31 cellular contexts compared by ENCODE assay signal in the genomic region with DNA sequence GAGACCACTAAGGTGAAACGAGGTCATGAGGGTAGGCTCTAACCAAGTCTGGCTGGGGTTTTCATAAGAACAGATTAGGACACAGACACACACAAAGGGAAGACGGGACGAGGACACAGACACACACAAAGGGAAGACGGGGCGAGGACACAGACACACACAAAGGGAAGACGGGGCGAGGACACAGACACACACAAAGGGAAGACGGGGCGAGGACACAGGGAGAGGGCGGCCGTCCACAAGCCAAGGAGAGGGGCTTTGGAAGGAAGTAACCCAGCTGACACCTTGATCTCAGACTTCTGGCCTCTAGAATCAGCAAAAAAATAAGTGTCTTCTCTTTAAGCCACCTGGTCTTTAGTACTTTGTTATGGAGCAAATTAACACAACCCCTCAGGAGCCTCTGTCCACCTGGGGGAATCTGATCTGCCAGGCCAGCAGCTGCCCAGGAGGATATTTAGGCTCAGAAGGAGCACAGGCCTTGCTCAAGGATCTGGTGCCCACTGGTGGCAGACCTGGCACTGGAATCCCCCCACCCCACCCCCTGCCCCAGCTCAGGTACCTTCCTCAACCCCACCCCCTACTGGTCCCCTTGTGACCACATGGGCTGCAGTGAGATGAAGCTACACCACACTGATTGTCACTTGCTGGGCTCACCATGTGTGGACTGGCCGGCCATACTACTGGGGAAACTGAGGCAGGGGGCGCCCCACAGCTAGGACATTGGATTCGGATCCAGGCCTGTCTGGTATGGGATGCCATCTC. TPM values are rescaled to one million over a fixed set of nuclear protein-coding genes. Genes with fewer than 3 reads are reported as not detected.
A peak's percentile ranks its signal among the peaks of the same experiment; 100 is the strongest.
DNase-seq lines count a peak whose midpoint lies in the region; ATAC-seq, FAIRE-seq and TF ChIP-seq lines count a peak whose summit lies in the region.
"Had no signal": no experiment of that assay in that cellular context is flagged by ENCODE, and none has a peak within 500 bp of the region (broad histone marks: within the 10 kb centered on the region; RNA-seq: fewer than 3 reads in every experiment).

No MANE protein-coding gene starts in this region.

- H3K79me2 ChIP-seq in astrocyte (ENCODE audit: insufficient read depth, low read length) (no peaks in the 10 kb centered on the region), osteoblast (ENCODE audit: insufficient read depth, low read length) (no peaks in the 10 kb centered on the region)

- H3K4me3 ChIP-seq in astrocyte (ENCODE audit: insufficient read depth, low read depth, low read length): no peak overlapping the region
- H3K4me3 ChIP-seq in osteoblast (ENCODE audit: insufficient read depth, low read length): no peak overlapping the region
- H3K4me3 ChIP-seq: BLaER1, lower lobe of right lung, ovary, smooth muscle cell, testis had no signal

- no peak overlapping the region for H3K4me2 ChIP-seq in astrocyte (ENCODE audit: low read length)
- H3K4me2 ChIP-seq in osteoblast (ENCODE audit: insufficient read depth, low read length): no peak overlapping the region
- H3K4me2 ChIP-seq: smooth muscle cell had no signal

- no peaks in the 10 kb centered on the region for H3K9me3 Mint-ChIP-seq in CD4-positive, alpha-beta T cell
- peaks cover 2% of the 10 kb centered on the region for H3K9me3 Mint-ChIP-seq in astrocyte (ENCODE audit: unreplicated experiment)
- H3K9me3 Mint-ChIP-seq: natural killer cell; stimulated activated naive CD8-positive, alpha-beta T cell treated with anti-CD3 and anti-CD28 coated beads, Interleukin-15, Interleukin-2, amounts not matched to agents 100 ng/mL and 50 ng/mL, for 24 hours had no signal

- ATAC-seq in CD4-positive, alpha-beta T cell (ENCODE audit: poor library complexity): no peak
- ATAC-seq in GM21390 (IDR thresholded peaks at IDR 0.05; ENCODE audit: unreplicated experiment): no peak
- ATAC-seq in left colon: no peak
- ATAC-seq: esophagus mucosa, lower lobe of right lung, natural killer cell had no signal

- POLR2A ChIA-PET in CD4-positive, alpha-beta T cell (lab: Charles Lee): no interaction called here

- peaks cover 18% of the 10 kb centered on the region for H3K4me1 Mint-ChIP-seq in CD4-positive, alpha-beta T cell (ENCODE audit: low read depth)
- H3K4me1 Mint-ChIP-seq in astrocyte (ENCODE audit: low read depth, unreplicated experiment): no peaks in the 10 kb centered on the region

- no peak for DNase-seq in CD4-positive, alpha-beta T cell
- DNase-seq in GM19239 (ENCODE audit: insufficient read length, low spot score) (no peak), astrocyte (ENCODE audit: low read depth) (no peak), osteoblast (ENCODE audit: insufficient read length, low spot score, missing footprints) (peak; percentile 37), left colon (no peak), NCI-H1105 (lab: John Stamatoyannopoulos, UW) (no peak)
- DNase-seq: activated CD4-positive, alpha-beta T cell treated with anti-CD3 and anti-CD28 coated beads, Interleukin-2, amount 50 U/mL, for 48 hours; activated CD4-positive, CD25-positive, alpha-beta regulatory T cell treated with anti-CD3 and anti-CD28 coated beads, Interleukin-2, amount 50 U/mL, for 72 hours; activated naive CD4-positive, alpha-beta T cell treated with Interleukin-2 at 50 U/mL for 16 hours; activated T-cell treated with anti-CD3 and anti-CD28 coated beads, Interleukin-2, amount 50 U/mL, for 48 hours; central memory CD4-positive, alpha-beta T cell; DMS53; foreskin fibroblast; head of caudate nucleus; islet precursor cell; lower lobe of right lung; natural killer cell; NCI-H1048; NCI-H187 treated with DMSO at 0.1 percent for 48 hours; NCI-H2171 treated with DMSO at 0.1 percent for 48 hours; NCI-H510A; ovary; retina; SHP77; testis had no signal

- H3K4me3 Mint-ChIP-seq in CD4-positive, alpha-beta T cell: peak overlapping the region; percentile 50
- peak overlapping the region; percentile 34 for H3K4me3 Mint-ChIP-seq in astrocyte (ENCODE audit: unreplicated experiment)
- H3K4me3 Mint-ChIP-seq: natural killer cell; stimulated activated naive CD8-positive, alpha-beta T cell treated with anti-CD3 and anti-CD28 coated beads, Interleukin-15, Interleukin-2, amounts not matched to agents 100 ng/mL and 50 ng/mL, for 24 hours had no signal

- H3K36me3 Mint-ChIP-seq in CD4-positive, alpha-beta T cell (ENCODE audit: low read depth): peaks cover 5% of the 10 kb centered on the region
- H3K36me3 Mint-ChIP-seq in astrocyte (ENCODE audit: low read depth, unreplicated experiment): no peaks in the 10 kb centered on the region
- H3K36me3 Mint-ChIP-seq: natural killer cell had no signal

- H3K36me3 ChIP-seq in astrocyte (ENCODE audit: insufficient read depth, low read length): no peaks in the 10 kb centered on the region
- no peaks in the 10 kb centered on the region for H3K36me3 ChIP-seq in osteoblast (ENCODE audit: insufficient read depth, low read length)
- H3K36me3 ChIP-seq: BLaER1, lower lobe of right lung, ovary had no signal

- H3K27ac ChIP-seq in CD4-positive, alpha-beta T cell (ENCODE audit: low read depth, low read length): no peak overlapping the region
- H3K27ac ChIP-seq in astrocyte (ENCODE audit: low read depth, low read length): no peak overlapping the region
- no peak overlapping the region for H3K27ac ChIP-seq in osteoblast (ENCODE audit: low read depth, low read length)
- H3K27ac ChIP-seq: BLaER1, lower lobe of right lung, ovary, testis had no signal

- intact Hi-C loops in CD4-positive, alpha-beta T cell (cut with DNase I, micrococcal nuclease): loop anchor here in 1 of 2 experiments (5.0 kb wide), 3 partner anchors 219 to 1884 kb away; a partner anchor contains a TSS
- intact Hi-C loops in left colon (cut with DNase I, micrococcal nuclease): no loop called here

- no peak overlapping the region for H3K27ac Mint-ChIP-seq in CD4-positive, alpha-beta T cell
- no peak overlapping the region for H3K27ac Mint-ChIP-seq in astrocyte (ENCODE audit: unreplicated experiment)
- H3K27ac Mint-ChIP-seq: natural killer cell; stimulated activated naive CD8-positive, alpha-beta T cell treated with anti-CD3 and anti-CD28 coated beads, Interleukin-15, Interleukin-2, amounts not matched to agents 100 ng/mL and 50 ng/mL, for 24 hours had no signal

- no peaks in the 10 kb centered on the region for H3K9me3 ChIP-seq in CD4-positive, alpha-beta T cell (ENCODE audit: control insufficient read depth, low read length)
- no peaks in the 10 kb centered on the region for H3K9me3 ChIP-seq in astrocyte (ENCODE audit: insufficient read depth, low read depth, low read length)
- H3K9me3 ChIP-seq in osteoblast (ENCODE audit: low read depth, low read length): no peaks in the 10 kb centered on the region
- H3K9me3 ChIP-seq: BLaER1, lower lobe of right lung, ovary, testis had no signal

- H3K27me3 ChIP-seq in CD4-positive, alpha-beta T cell (ENCODE audit: control insufficient read depth, insufficient read depth, low read length): no peaks in the 10 kb centered on the region
- H3K27me3 ChIP-seq in astrocyte (ENCODE audit: insufficient read depth, low read length) (peaks cover 27% of the 10 kb centered on the region), osteoblast (ENCODE audit: insufficient read depth, low read length) (peaks cover 47% of the 10 kb centered on the region)
- H3K27me3 ChIP-seq: ovary, testis had no signal

- no peaks in the 10 kb centered on the region for H3K27me3 Mint-ChIP-seq in CD4-positive, alpha-beta T cell
- H3K27me3 Mint-ChIP-seq in astrocyte (ENCODE audit: low read depth, unreplicated experiment): peaks cover 57% of the 10 kb centered on the region

- CTCF ChIA-PET in CD4-positive, alpha-beta T cell (lab: Charles Lee): no interaction called here

- H4K20me1 ChIP-seq in astrocyte (ENCODE audit: insufficient read depth, low read length): no peaks in the 10 kb centered on the region
- H4K20me1 ChIP-seq in osteoblast (ENCODE audit: insufficient read depth, low read length): no peaks in the 10 kb centered on the region

- H2AFZ ChIP-seq in astrocyte (ENCODE audit: low read depth, low read length) (no peak overlapping the region), osteoblast (ENCODE audit: low read length) (no peak overlapping the region)

- peaks cover 4% of the 10 kb centered on the region for H3K4me1 ChIP-seq in astrocyte (ENCODE audit: insufficient read depth, low read length)
- peaks cover 10% of the 10 kb centered on the region for H3K4me1 ChIP-seq in osteoblast (ENCODE audit: insufficient read depth, low read length)

- FAIRE-seq in GM19239 (lab: Jason Lieb, UNC) (peak; percentile 54), astrocyte (lab: Jason Lieb, UNC) (no peak)
- FAIRE-seq: G401.6 had no signal

- TF ChIP-seq CTCF in CD4-positive, alpha-beta T cell (IDR thresholded peaks at IDR 0.05): no peak
- TF ChIP-seq CTCF in astrocyte (IDR thresholded peaks at IDR 0.05; ENCODE audit: insufficient read depth, low read depth, low read length) (no peak), osteoblast (IDR thresholded peaks at IDR 0.05; ENCODE audit: extremely low read depth, low read depth, low read length) (no peak)

- H3K9ac ChIP-seq in astrocyte (ENCODE audit: low read length): no peak overlapping the region
- H3K9ac ChIP-seq: BLaER1 had no signal

RNA-seq across cellular contexts. Expression of a gene that starts 2.8 kb away (rescaled TPM):
- total RNA-seq in CD4-positive, alpha-beta T cell: 1 to 10 TPM; 2.5 to 2.7 TPM
- total RNA-seq in astrocyte (0.36 and 0.50 TPM in 2 replicates), osteoblast (0.29 and 0.36 TPM in 2 replicates), left colon (10 to 100 TPM; 18.7 to 24.4 TPM)
- total RNA-seq: smooth muscle cell had no signal

RNA-seq across cellular contexts. Expression of a gene that starts 43.2 kb away (rescaled TPM):
- 100 to 1,000 TPM; 119 to 127 TPM for total RNA-seq in CD4-positive, alpha-beta T cell
- 1.2 and 1.8 TPM in 2 replicates for total RNA-seq in astrocyte
- total RNA-seq in osteoblast: 3.5 and 3.6 TPM in 2 replicates
- 10 to 100 TPM; 13.8 to 18.3 TPM for total RNA-seq in left colon

Comparison
In these comparisons a context has a peak if more than half of its experiments do, and no peak if none do; other contexts are left out.
1. RNA of a gene that starts 2.8 kb away (total RNA-seq): 18.7 to 24.4 TPM in left colon; 2.5 to 2.7 TPM in CD4-positive, alpha-beta T cell, 0.36 to 0.50 TPM in astrocyte and 0.29 to 0.36 TPM in osteoblast; every median in the first group is over 4 times any median in the second.
2. RNA of a gene that starts 43.2 kb away (total RNA-seq): 119 to 127 TPM in CD4-positive, alpha-beta T cell; 13.8 to 18.3 TPM in left colon, 3.5 to 3.6 TPM in osteoblast and 1.2 to 1.8 TPM in astrocyte; every median in the first group is over 4 times any median in the second.